In the genomic region with DNA sequence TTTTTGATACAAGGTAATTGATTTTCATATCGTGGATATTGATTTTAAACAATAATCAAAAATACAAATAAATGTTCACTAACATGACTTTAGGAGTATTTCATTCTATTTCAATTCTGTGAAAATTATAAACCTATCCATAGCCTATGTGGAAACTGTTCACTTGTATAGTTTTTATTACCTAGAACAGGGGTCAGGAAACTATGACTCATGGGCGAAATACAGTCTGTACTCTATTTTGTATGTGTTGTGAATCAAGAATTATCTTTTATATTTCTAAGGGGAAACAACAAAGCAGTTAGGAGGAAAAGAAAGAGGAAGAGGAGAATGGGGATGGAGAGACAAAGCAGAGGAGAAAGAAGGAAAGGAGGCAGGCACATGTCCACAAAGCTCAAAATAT, we compare ENCODE assay signal across 14 cellular contexts.
DNase-seq lines count a peak whose midpoint lies in the region; ATAC-seq and TF ChIP-seq lines count a peak whose summit lies in the region.
"Had no signal": no experiment of that assay in that cellular context is flagged by ENCODE, and none has a peak within 500 bp of the region (broad histone marks: within the 10 kb centered on the region; RNA-seq: fewer than 3 reads in every experiment).

No MANE protein-coding gene starts in this region.

- no peaks in the 10 kb centered on the region for H4K20me1 ChIP-seq in Loucy (ENCODE audit: insufficient read depth, low read length, poor library complexity, severe bottlenecking)

- no peak overlapping the region for H3K4me3 ChIP-seq in Loucy (ENCODE audit: low read length, poor library complexity, severe bottlenecking)
- no peak overlapping the region for H3K4me3 ChIP-seq in choroid plexus epithelial cell (ENCODE audit: low read depth, low read length)
- H3K4me3 ChIP-seq: A549 had no signal

- H3K36me3 ChIP-seq in Loucy (ENCODE audit: insufficient read depth, low read length): no peaks in the 10 kb centered on the region
- H3K36me3 ChIP-seq: BE2C had no signal

- 0 out of 2 replicates have a peak overlapping the region, but pooled peaks have one; percentile 22 for H2AFZ ChIP-seq in Loucy (ENCODE audit: low read length)

- DNase-seq in choroid plexus epithelial cell (ENCODE audit: low read depth) (peak; percentile 3), glomerular endothelial cell (ENCODE audit: extremely low read depth, low read depth, low spot score) (peak; percentile 12), A172 (ENCODE audit: low spot score) (no peak), islet precursor cell (no peak), GOT3 (lab: John Stamatoyannopoulos, UW) (no peak)
- DNase-seq: BE2C; CD4-positive, alpha-beta memory T cell; DMS153; DMS79 treated with DMSO at 0.1 percent for 48 hours; EL had no signal

- no peak overlapping the region for H3K9ac ChIP-seq in Loucy (ENCODE audit: low read depth, low read length, poor library complexity, severe bottlenecking)

- no peaks in the 10 kb centered on the region for H3K79me2 ChIP-seq in Loucy (ENCODE audit: insufficient read depth, low read length)

- no peaks in the 10 kb centered on the region for H3F3A ChIP-seq in Loucy (ENCODE audit: low read depth)

- no peak for ATAC-seq in GM19452 (IDR thresholded peaks at IDR 0.05; ENCODE audit: unreplicated experiment)
- ATAC-seq: A549, HCT116 had no signal

- TF ChIP-seq CTCF in Loucy (conservative IDR thresholded peaks at IDR 0.05; ENCODE audit: low read length) (no peak), choroid plexus epithelial cell (conservative IDR thresholded peaks at IDR 0.05; ENCODE audit: low read depth, low read length) (no peak)

- no peaks in the 10 kb centered on the region for H3K27me3 ChIP-seq in Loucy (ENCODE audit: insufficient read depth, low read length, poor library complexity, severe bottlenecking)
- H3K27me3 ChIP-seq: BE2C had no signal

- no peaks in the 10 kb centered on the region for H3K9me3 ChIP-seq in Loucy (ENCODE audit: insufficient read depth, low read depth, low read length)
- H3K9me3 ChIP-seq: A549, BE2C had no signal

- H3K4me1 ChIP-seq in Loucy (ENCODE audit: insufficient read depth, low read length, poor library complexity, severe bottlenecking): no peaks in the 10 kb centered on the region
- H3K4me1 ChIP-seq: BE2C had no signal

- no peaks in the 10 kb centered on the region for H3K9me2 ChIP-seq in Loucy (replicated peaks; ENCODE audit: low read depth, low read length)

- H3K4me2 ChIP-seq in Loucy (ENCODE audit: low read depth, low read length, poor library complexity, severe bottlenecking): no peak overlapping the region
- H3K4me2 ChIP-seq: A549 had no signal

Comparison
In these comparisons a context has a peak if more than half of its experiments do, and no peak if none do; other contexts are left out.
1. DNase-seq: peak in choroid plexus epithelial cell (single experiment) and glomerular endothelial cell (single experiment); none in A172 (single experiment), islet precursor cell (single experiment) and GOT3 (single experiment).